ENCODE assay signal across 1 cellular context in genomic region chr17:1730345-1731193, GRCh38.
TF ChIP-seq lines count a peak whose summit lies in the region.

No MANE protein-coding gene starts in this region.

TF ChIP-seq in K562, 482 proteins besides CTCF, POLR2A, EP300 and RAD21 (continued from another document and continues in another):
- TF ChIP-seq ATF6 (CRISPR knock-in tag; IDR thresholded peaks at IDR 0.05) (no peak), NFIX (CRISPR knock-in tag; IDR thresholded peaks at IDR 0.05; ENCODE audit: low read depth) (peak; percentile 54), CBX2 (IDR thresholded peaks at IDR 0.05; ENCODE audit: insufficient read depth, low read length, poor library complexity, severe bottlenecking) (no peak), ZFP91 (CRISPR knock-in tag; IDR thresholded peaks at IDR 0.05) (peak; percentile 58; the same call in 1 of the 2 replicates), RB1 (IDR thresholded peaks at IDR 0.05; ENCODE audit: low read depth) (no peak), SAP30 (IDR thresholded peaks at IDR 0.05; ENCODE audit: borderline replicate concordance, insufficient read depth, low read depth, low read length, poor library complexity, severe bottlenecking) (no peak), FOXP1 (CRISPR knock-in tag; IDR thresholded peaks at IDR 0.05) (peak; percentile 84; the same call in 1 of the 2 replicates), E4F1 (CRISPR knock-in tag; IDR thresholded peaks at IDR 0.05; ENCODE audit: borderline replicate concordance) (no peak), ZNF347 (CRISPR knock-in tag; IDR thresholded peaks at IDR 0.05; ENCODE audit: low read depth) (no peak), KAT7 (CRISPR knock-in tag; IDR thresholded peaks at IDR 0.05; ENCODE audit: borderline replicate concordance) (no peak), NONO (IDR thresholded peaks at IDR 0.05; ENCODE audit: low read depth in 2 of 2, low read length in 1 of 2) (no peak), ZNF354B (CRISPR knock-in tag; IDR thresholded peaks at IDR 0.05) (no peak), JUNB (CRISPR knock-in tag; conservative IDR thresholded peaks at IDR 0.05) (no peak), ZNF778 (CRISPR knock-in tag; IDR thresholded peaks at IDR 0.05) (no peak), PURB (CRISPR knock-in tag; IDR thresholded peaks at IDR 0.05; ENCODE audit: low read depth) (no peak), GMEB1 (CRISPR knock-in tag; IDR thresholded peaks at IDR 0.05) (0 out of 2 replicates have a peak, but pooled peaks have one; percentile 27), ZC3H11A (IDR thresholded peaks at IDR 0.05; ENCODE audit: low read depth, low read length) (no peak), KAT2B (IDR thresholded peaks at IDR 0.05; ENCODE audit: low read depth, low read length) (no peak), ZNF263 (CRISPR knock-in tag; IDR thresholded peaks at IDR 0.05; ENCODE audit: borderline replicate concordance) (0 out of 2 replicates have a peak, but pooled peaks have one; percentile 27), MEIS2 (IDR thresholded peaks at IDR 0.05; ENCODE audit: partially characterized antibody) (no peak), GTF3C2 (IDR thresholded peaks at IDR 0.05; ENCODE audit: borderline replicate concordance, extremely low read depth, insufficient read length) (no peak), PRDM10 (IDR thresholded peaks at IDR 0.05; ENCODE audit: partially characterized antibody) (no peak), LARP7 (IDR thresholded peaks at IDR 0.05) (no peak), XRCC3 (IDR thresholded peaks at IDR 0.05) (no peak), IRF2 (CRISPR knock-in tag; IDR thresholded peaks at IDR 0.05) (no peak), EHMT2 (IDR thresholded peaks at IDR 0.05) (no peak), MAFF (IDR thresholded peaks at IDR 0.05; ENCODE audit: low read length) (no peak), ARID4B (CRISPR knock-in tag; IDR thresholded peaks at IDR 0.05) (0 out of 2 replicates have a peak, but pooled peaks have one; percentile 26), NEUROD1 (IDR thresholded peaks at IDR 0.05; ENCODE audit: borderline replicate concordance, low read depth, low read length, partially characterized antibody) (no peak), ZNF449 (CRISPR knock-in tag; IDR thresholded peaks at IDR 0.05) (no peak), RNF219 (CRISPR knock-in tag; IDR thresholded peaks at IDR 0.05) (no peak), PML (IDR thresholded peaks at IDR 0.05; ENCODE audit: low read length) (no peak), KDM1A (IDR thresholded peaks at IDR 0.05) (no peak), SMARCA5 (IDR thresholded peaks at IDR 0.05) (no peak)
